Comparison of ENCODE assay signal across 1 cellular context in genomic region chr12:123271182-123271491, GRCh38.
A peak's percentile ranks its signal among the peaks of the same experiment; 100 is the strongest.
TF ChIP-seq lines count a peak whose summit lies in the region.

No MANE protein-coding gene starts in this region.

TF ChIP-seq in K562, 482 proteins besides CTCF, POLR2A, EP300 and RAD21 (continued from another document and continues in another):
- TF ChIP-seq, protein P1, sequence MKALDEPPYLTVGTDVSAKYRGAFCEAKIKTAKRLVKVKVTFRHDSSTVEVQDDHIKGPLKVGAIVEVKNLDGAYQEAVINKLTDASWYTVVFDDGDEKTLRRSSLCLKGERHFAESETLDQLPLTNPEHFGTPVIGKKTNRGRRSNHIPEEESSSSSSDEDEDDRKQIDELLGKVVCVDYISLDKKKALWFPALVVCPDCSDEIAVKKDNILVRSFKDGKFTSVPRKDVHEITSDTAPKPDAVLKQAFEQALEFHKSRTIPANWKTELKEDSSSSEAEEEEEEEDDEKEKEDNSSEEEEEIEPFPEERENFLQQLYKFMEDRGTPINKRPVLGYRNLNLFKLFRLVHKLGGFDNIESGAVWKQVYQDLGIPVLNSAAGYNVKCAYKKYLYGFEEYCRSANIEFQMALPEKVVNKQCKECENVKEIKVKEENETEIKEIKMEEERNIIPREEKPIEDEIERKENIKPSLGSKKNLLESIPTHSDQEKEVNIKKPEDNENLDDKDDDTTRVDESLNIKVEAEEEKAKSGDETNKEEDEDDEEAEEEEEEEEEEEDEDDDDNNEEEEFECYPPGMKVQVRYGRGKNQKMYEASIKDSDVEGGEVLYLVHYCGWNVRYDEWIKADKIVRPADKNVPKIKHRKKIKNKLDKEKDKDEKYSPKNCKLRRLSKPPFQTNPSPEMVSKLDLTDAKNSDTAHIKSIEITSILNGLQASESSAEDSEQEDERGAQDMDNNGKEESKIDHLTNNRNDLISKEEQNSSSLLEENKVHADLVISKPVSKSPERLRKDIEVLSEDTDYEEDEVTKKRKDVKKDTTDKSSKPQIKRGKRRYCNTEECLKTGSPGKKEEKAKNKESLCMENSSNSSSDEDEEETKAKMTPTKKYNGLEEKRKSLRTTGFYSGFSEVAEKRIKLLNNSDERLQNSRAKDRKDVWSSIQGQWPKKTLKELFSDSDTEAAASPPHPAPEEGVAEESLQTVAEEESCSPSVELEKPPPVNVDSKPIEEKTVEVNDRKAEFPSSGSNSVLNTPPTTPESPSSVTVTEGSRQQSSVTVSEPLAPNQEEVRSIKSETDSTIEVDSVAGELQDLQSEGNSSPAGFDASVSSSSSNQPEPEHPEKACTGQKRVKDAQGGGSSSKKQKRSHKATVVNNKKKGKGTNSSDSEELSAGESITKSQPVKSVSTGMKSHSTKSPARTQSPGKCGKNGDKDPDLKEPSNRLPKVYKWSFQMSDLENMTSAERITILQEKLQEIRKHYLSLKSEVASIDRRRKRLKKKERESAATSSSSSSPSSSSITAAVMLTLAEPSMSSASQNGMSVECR (CRISPR knock-in tag; IDR thresholded peaks at IDR 0.05): no peak
- no peak for TF ChIP-seq SIRT6 (IDR thresholded peaks at IDR 0.05; ENCODE audit: low read depth, low read length)
- TF ChIP-seq YBX1 (IDR thresholded peaks at IDR 0.05): no peak
- peak; percentile 32; the same call in 1 of the 2 replicates for TF ChIP-seq KLF16 (IDR thresholded peaks at IDR 0.05)
- no peak for TF ChIP-seq PTBP1 (IDR thresholded peaks at IDR 0.05; ENCODE audit: low read depth, low read length)
- no peak for TF ChIP-seq ZNF551 (CRISPR knock-in tag; IDR thresholded peaks at IDR 0.05)
- TF ChIP-seq SIN3A (IDR thresholded peaks at IDR 0.05; ENCODE audit: borderline replicate concordance in 2 of 2, control insufficient read depth in 1 of 2, low read depth in 2 of 2, low read length in 2 of 2): peak in 1 of 2 experiments; percentile 34; a peak in 1 of 4 replicates
- no peak for TF ChIP-seq EHMT2 (IDR thresholded peaks at IDR 0.05)
- no peak for TF ChIP-seq ZNF592 (IDR thresholded peaks at IDR 0.05)
- TF ChIP-seq, protein P2, sequence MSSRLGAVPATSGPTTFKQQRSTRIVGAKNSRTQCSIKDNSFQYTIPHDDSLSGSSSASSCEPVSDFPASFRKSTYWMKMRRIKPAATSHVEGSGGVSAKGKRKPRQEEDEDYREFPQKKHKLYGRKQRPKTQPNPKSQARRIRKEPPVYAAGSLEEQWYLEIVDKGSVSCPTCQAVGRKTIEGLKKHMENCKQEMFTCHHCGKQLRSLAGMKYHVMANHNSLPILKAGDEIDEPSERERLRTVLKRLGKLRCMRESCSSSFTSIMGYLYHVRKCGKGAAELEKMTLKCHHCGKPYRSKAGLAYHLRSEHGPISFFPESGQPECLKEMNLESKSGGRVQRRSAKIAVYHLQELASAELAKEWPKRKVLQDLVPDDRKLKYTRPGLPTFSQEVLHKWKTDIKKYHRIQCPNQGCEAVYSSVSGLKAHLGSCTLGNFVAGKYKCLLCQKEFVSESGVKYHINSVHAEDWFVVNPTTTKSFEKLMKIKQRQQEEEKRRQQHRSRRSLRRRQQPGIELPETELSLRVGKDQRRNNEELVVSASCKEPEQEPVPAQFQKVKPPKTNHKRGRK (tag; IDR thresholded peaks at IDR 0.05): no peak
- no peak for TF ChIP-seq PPARD (CRISPR knock-in tag; IDR thresholded peaks at IDR 0.05)
- TF ChIP-seq DIDO1 (tag; IDR thresholded peaks at IDR 0.05; ENCODE audit: low read depth): no peak
- peak; percentile 42 for TF ChIP-seq PCBP1 (IDR thresholded peaks at IDR 0.05; ENCODE audit: low read depth, low read length, poor library complexity, severe bottlenecking)
- no peak for TF ChIP-seq ZNF583 (CRISPR knock-in tag; IDR thresholded peaks at IDR 0.05)
- TF ChIP-seq U2AF2 (optimal IDR thresholded peaks at IDR 0.05; ENCODE audit: low read depth, low read length): no peak
- TF ChIP-seq TBL1XR1 (IDR thresholded peaks at IDR 0.05; ENCODE audit: low read length in 2 of 2): no peak
- peak; percentile 76; the same call in 1 of the 2 replicates for TF ChIP-seq RB1 (IDR thresholded peaks at IDR 0.05; ENCODE audit: low read depth)
- TF ChIP-seq FIP1L1 (IDR thresholded peaks at IDR 0.05; ENCODE audit: low read depth, low read length, poor library complexity, severe bottlenecking): no peak
- no peak for TF ChIP-seq RBM25 (IDR thresholded peaks at IDR 0.05; ENCODE audit: low read depth, low read length, severe bottlenecking)
- no peak for TF ChIP-seq NKRF (IDR thresholded peaks at IDR 0.05; ENCODE audit: borderline replicate concordance)
- no peak for TF ChIP-seq RAD51 (IDR thresholded peaks at IDR 0.05; ENCODE audit: borderline replicate concordance, low read depth)
- TF ChIP-seq, protein P3, sequence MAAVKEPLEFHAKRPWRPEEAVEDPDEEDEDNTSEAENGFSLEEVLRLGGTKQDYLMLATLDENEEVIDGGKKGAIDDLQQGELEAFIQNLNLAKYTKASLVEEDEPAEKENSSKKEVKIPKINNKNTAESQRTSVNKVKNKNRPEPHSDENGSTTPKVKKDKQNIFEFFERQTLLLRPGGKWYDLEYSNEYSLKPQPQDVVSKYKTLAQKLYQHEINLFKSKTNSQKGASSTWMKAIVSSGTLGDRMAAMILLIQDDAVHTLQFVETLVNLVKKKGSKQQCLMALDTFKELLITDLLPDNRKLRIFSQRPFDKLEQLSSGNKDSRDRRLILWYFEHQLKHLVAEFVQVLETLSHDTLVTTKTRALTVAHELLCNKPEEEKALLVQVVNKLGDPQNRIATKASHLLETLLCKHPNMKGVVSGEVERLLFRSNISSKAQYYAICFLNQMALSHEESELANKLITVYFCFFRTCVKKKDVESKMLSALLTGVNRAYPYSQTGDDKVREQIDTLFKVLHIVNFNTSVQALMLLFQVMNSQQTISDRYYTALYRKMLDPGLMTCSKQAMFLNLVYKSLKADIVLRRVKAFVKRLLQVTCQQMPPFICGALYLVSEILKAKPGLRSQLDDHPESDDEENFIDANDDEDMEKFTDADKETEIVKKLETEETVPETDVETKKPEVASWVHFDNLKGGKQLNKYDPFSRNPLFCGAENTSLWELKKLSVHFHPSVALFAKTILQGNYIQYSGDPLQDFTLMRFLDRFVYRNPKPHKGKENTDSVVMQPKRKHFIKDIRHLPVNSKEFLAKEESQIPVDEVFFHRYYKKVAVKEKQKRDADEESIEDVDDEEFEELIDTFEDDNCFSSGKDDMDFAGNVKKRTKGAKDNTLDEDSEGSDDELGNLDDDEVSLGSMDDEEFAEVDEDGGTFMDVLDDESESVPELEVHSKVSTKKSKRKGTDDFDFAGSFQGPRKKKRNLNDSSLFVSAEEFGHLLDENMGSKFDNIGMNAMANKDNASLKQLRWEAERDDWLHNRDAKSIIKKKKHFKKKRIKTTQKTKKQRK (IDR thresholded peaks at IDR 0.05; ENCODE audit: borderline replicate concordance, low read depth, low read length): no peak
- TF ChIP-seq, protein P4, sequence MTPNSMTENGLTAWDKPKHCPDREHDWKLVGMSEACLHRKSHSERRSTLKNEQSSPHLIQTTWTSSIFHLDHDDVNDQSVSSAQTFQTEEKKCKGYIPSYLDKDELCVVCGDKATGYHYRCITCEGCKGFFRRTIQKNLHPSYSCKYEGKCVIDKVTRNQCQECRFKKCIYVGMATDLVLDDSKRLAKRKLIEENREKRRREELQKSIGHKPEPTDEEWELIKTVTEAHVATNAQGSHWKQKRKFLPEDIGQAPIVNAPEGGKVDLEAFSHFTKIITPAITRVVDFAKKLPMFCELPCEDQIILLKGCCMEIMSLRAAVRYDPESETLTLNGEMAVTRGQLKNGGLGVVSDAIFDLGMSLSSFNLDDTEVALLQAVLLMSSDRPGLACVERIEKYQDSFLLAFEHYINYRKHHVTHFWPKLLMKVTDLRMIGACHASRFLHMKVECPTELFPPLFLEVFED (CRISPR knock-in tag; conservative IDR thresholded peaks at IDR 0.05): no peak
- TF ChIP-seq YY1 (IDR thresholded peaks at IDR 0.05; ENCODE audit: borderline replicate concordance in 1 of 3, control insufficient read depth in 1 of 3, extremely low read depth in 1 of 3, insufficient read depth in 3 of 3, insufficient read length in 1 of 3, insufficient replicate concordance in 2 of 3, low read depth in 1 of 3, low read length in 2 of 3): peak in 2 of 3 experiments; percentile 57 to 59
- TF ChIP-seq HNRNPUL1 (IDR thresholded peaks at IDR 0.05; ENCODE audit: low read length): no peak
- no peak for TF ChIP-seq MYBL2 (IDR thresholded peaks at IDR 0.05; ENCODE audit: low read depth)
- TF ChIP-seq MYBL2 (CRISPR knock-in tag; IDR thresholded peaks at IDR 0.05; ENCODE audit: borderline replicate concordance): no peak
- TF ChIP-seq ARHGAP35 (IDR thresholded peaks at IDR 0.05; ENCODE audit: partially characterized antibody): no peak
- TF ChIP-seq CEBPG (CRISPR knock-in tag; IDR thresholded peaks at IDR 0.05): no peak
- no peak for TF ChIP-seq CEBPG (tag; conservative IDR thresholded peaks at IDR 0.05 in 1 of 2, IDR thresholded peaks at IDR 0.05 in 1 of 2)
- peak; percentile 30; the same call in 1 of the 2 replicates for TF ChIP-seq CXXC5 (CRISPR knock-in tag; IDR thresholded peaks at IDR 0.05)
- no peak for TF ChIP-seq ESRRB (CRISPR knock-in tag; IDR thresholded peaks at IDR 0.05; ENCODE audit: borderline replicate concordance)
- no peak for TF ChIP-seq MIER1 (IDR thresholded peaks at IDR 0.05; ENCODE audit: low read depth)
- no peak for TF ChIP-seq LEF1 (IDR thresholded peaks at IDR 0.05)
- TF ChIP-seq U2AF1 (optimal IDR thresholded peaks at IDR 0.05; ENCODE audit: low read depth, low read length): no peak
- TF ChIP-seq, protein P5, sequence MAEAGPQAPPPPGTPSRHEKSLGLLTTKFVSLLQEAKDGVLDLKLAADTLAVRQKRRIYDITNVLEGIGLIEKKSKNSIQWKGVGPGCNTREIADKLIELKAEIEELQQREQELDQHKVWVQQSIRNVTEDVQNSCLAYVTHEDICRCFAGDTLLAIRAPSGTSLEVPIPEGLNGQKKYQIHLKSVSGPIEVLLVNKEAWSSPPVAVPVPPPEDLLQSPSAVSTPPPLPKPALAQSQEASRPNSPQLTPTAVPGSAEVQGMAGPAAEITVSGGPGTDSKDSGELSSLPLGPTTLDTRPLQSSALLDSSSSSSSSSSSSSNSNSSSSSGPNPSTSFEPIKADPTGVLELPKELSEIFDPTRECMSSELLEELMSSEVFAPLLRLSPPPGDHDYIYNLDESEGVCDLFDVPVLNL (CRISPR knock-in tag; IDR thresholded peaks at IDR 0.05; ENCODE audit: low read depth): no peak
- TF ChIP-seq, protein P6, sequence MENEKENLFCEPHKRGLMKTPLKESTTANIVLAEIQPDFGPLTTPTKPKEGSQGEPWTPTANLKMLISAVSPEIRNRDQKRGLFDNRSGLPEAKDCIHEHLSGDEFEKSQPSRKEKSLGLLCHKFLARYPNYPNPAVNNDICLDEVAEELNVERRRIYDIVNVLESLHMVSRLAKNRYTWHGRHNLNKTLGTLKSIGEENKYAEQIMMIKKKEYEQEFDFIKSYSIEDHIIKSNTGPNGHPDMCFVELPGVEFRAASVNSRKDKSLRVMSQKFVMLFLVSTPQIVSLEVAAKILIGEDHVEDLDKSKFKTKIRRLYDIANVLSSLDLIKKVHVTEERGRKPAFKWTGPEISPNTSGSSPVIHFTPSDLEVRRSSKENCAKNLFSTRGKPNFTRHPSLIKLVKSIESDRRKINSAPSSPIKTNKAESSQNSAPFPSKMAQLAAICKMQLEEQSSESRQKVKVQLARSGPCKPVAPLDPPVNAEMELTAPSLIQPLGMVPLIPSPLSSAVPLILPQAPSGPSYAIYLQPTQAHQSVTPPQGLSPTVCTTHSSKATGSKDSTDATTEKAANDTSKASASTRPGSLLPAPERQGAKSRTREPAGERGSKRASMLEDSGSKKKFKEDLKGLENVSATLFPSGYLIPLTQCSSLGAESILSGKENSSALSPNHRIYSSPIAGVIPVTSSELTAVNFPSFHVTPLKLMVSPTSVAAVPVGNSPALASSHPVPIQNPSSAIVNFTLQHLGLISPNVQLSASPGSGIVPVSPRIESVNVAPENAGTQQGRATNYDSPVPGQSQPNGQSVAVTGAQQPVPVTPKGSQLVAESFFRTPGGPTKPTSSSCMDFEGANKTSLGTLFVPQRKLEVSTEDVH (IDR thresholded peaks at IDR 0.05; ENCODE audit: low read depth, partially characterized antibody): no peak
- TF ChIP-seq RBFOX2 (IDR thresholded peaks at IDR 0.05; ENCODE audit: low read depth, low read length): peak; percentile 63
- TF ChIP-seq CGGBP1 (CRISPR knock-in tag; IDR thresholded peaks at IDR 0.05): no peak
- TF ChIP-seq MAZ (CRISPR knock-in tag; conservative IDR thresholded peaks at IDR 0.05 in 1 of 2, IDR thresholded peaks at IDR 0.05 in 1 of 2): peak; percentile 20 to 35; a peak in 1 of 4 replicates
